ENCODE assay signal across 14 cellular contexts in genomic region chr2:39431592-39432316, GRCh38. TPM values are rescaled to one million over a fixed set of nuclear protein-coding genes. Genes with fewer than 3 reads are reported as not detected.
DNase-seq lines count a peak whose midpoint lies in the region; ATAC-seq, FAIRE-seq and TF ChIP-seq lines count a peak whose summit lies in the region.
"Had no signal": no experiment of that assay in that cellular context is flagged by ENCODE, and none has a peak within 500 bp of the region (broad histone marks: within the 10 kb centered on the region; RNA-seq: fewer than 3 reads in every experiment).

No MANE protein-coding gene starts in this region.

- H3K4me3 ChIP-seq in keratinocyte (ENCODE audit: control insufficient read depth in 2 of 3, extremely low read depth in 1 of 3, insufficient read depth in 2 of 3, low read depth in 1 of 3, low read length in 3 of 3) (peak overlapping the region in 1 of 3 experiments; percentile 2), uterus (no peak overlapping the region)
- H3K4me3 ChIP-seq: adrenal gland had no signal

- no peak overlapping the region for H3K9ac ChIP-seq in keratinocyte (ENCODE audit: control insufficient read depth, extremely low read depth, insufficient read depth, low read length)

- H3K79me2 ChIP-seq in keratinocyte (ENCODE audit: control insufficient read depth, insufficient read depth, low read length) = peaks cover 97% of the 10 kb centered on the region

- H3K9me1 ChIP-seq in keratinocyte (ENCODE audit: control insufficient read depth, extremely low read depth, insufficient read depth, low read length) = no peaks in the 10 kb centered on the region

- peaks cover 83% of the 10 kb centered on the region for H3K4me1 Mint-ChIP-seq in activated naive CD4-positive, alpha-beta T cell treated with anti-CD3 and anti-CD28 coated beads, Interleukin-2, amount 50 U/mL, for 24 hours

- H3K4me1 ChIP-seq in keratinocyte (ENCODE audit: control insufficient read depth, extremely low read depth, insufficient read depth, low read length) (peaks cover 26% of the 10 kb centered on the region), uterus (peaks cover 0 to 10% of the 10 kb centered on the region in 2 donors)

- H3K36me3 ChIP-seq in keratinocyte (ENCODE audit: control insufficient read depth in 2 of 2, extremely low read depth in 1 of 2, insufficient read depth in 2 of 2, low read length in 2 of 2) = no peaks in the 10 kb centered on the region
- H3K36me3 ChIP-seq in uterus = no peaks in the 10 kb centered on the region
- H3K36me3 ChIP-seq: adrenal gland, BE2C had no signal

- TF ChIP-seq CTCF in VCaP (conservative IDR thresholded peaks at IDR 0.05) (no peak), keratinocyte (optimal IDR thresholded peaks at IDR 0.05 in 1 of 3, IDR thresholded peaks at IDR 0.05 in 1 of 3, conservative IDR thresholded peaks at IDR 0.05 in 1 of 3; ENCODE audit: extremely low read depth in 1 of 3, insufficient read depth in 2 of 3, low read length in 3 of 3) (no peak), uterus (IDR thresholded peaks at IDR 0.05) (no peak)

- peaks cover 3% of the 10 kb centered on the region for H3K36me3 Mint-ChIP-seq in activated naive CD4-positive, alpha-beta T cell treated with anti-CD3 and anti-CD28 coated beads, Interleukin-2, amount 50 U/mL, for 24 hours

- no peaks in the 10 kb centered on the region for H3K27me3 Mint-ChIP-seq in activated naive CD4-positive, alpha-beta T cell treated with anti-CD3 and anti-CD28 coated beads, Interleukin-2, amount 50 U/mL, for 24 hours

- H3K4me3 Mint-ChIP-seq in activated naive CD4-positive, alpha-beta T cell treated with anti-CD3 and anti-CD28 coated beads, Interleukin-2, amount 50 U/mL, for 24 hours = no peak overlapping the region

- H3K9me3 ChIP-seq in keratinocyte (ENCODE audit: control insufficient read depth, low read depth, low read length) = no peaks in the 10 kb centered on the region
- H3K9me3 ChIP-seq in uterus = no peaks in the 10 kb centered on the region
- H3K9me3 ChIP-seq: adrenal gland, BE2C had no signal

- no peak for DNase-seq in activated naive CD4-positive, alpha-beta T cell treated with Interleukin-2 at 50 U/mL for 16 hours
- no peak for DNase-seq in keratinocyte (ENCODE audit: low read depth, low spot score)
- DNase-seq in uterus = peak in 1 of 2 donors; percentile 23
- DNase-seq in NCI-H2029 (lab: John Stamatoyannopoulos, UW) = no peak
- DNase-seq in GM19239 (ENCODE audit: insufficient read length, low spot score) = no peak
- DNase-seq: activated CD4-positive, alpha-beta T cell treated with anti-CD3 and anti-CD28 coated beads, Interleukin-2, amount 50 U/mL, for 48 hours; BE2C had no signal

- no peak for TF ChIP-seq POLR2A in uterus (IDR thresholded peaks at IDR 0.05)

- ATAC-seq in GM21423 (IDR thresholded peaks at IDR 0.05; ENCODE audit: unreplicated experiment) = no peak

- peak overlapping the region; percentile 32 for H3K27ac ChIP-seq in VCaP
- H3K27ac ChIP-seq in keratinocyte (ENCODE audit: control insufficient read depth, insufficient read depth, low read length) = peak overlapping the region; percentile 4
- H3K27ac ChIP-seq in uterus = peak overlapping the region; percentile 14 to 20
- H3K27ac ChIP-seq: RWPE1 had no signal

- FAIRE-seq in keratinocyte (lab: Jason Lieb, UNC) (no peak), GM19239 (lab: Jason Lieb, UNC) (no peak)
- FAIRE-seq: endothelial cell of umbilical vein, GM12891 had no signal

- H3K9me3 Mint-ChIP-seq in activated naive CD4-positive, alpha-beta T cell treated with anti-CD3 and anti-CD28 coated beads, Interleukin-2, amount 50 U/mL, for 24 hours = no peaks in the 10 kb centered on the region

- H2AFZ ChIP-seq in keratinocyte (ENCODE audit: control insufficient read depth, low read length) = no peak overlapping the region

- H3K27ac Mint-ChIP-seq in activated naive CD4-positive, alpha-beta T cell treated with anti-CD3 and anti-CD28 coated beads, Interleukin-2, amount 50 U/mL, for 24 hours = peak overlapping the region; percentile 86

- H3K27me3 ChIP-seq in keratinocyte (ENCODE audit: control insufficient read depth, extremely low read depth, insufficient read depth, low read length) (no peaks in the 10 kb centered on the region), uterus (no peaks in the 10 kb centered on the region)
- H3K27me3 ChIP-seq: adrenal gland, BE2C had no signal

- peak overlapping the region; percentile 42 for H3K4me2 ChIP-seq in keratinocyte (ENCODE audit: control insufficient read depth, extremely low read depth, insufficient read depth, low read depth, low read length)

- no peaks in the 10 kb centered on the region for H4K20me1 ChIP-seq in keratinocyte (ENCODE audit: control insufficient read depth, extremely low read depth, insufficient read depth, low read length)

- intact Hi-C loops in uterus (cut with DNase I; ENCODE audit: low total_unique reads) = no loop called here

- dilution Hi-C loops in keratinocyte (cut with MboI; ENCODE audit: extremely low pct_ligation_motif_present, low sequenced_read_pairs) = no loop called here

RNA-seq across cellular contexts. Expression of gene MAP4K3, which starts 5.3 kb away (rescaled TPM):
- 10.3 to 19.4 TPM (median 11.9 TPM) in 3 replicates for polyA plus RNA-seq in keratinocyte
- polyA plus RNA-seq in keratinocyte (2011; ENCODE audit: low read depth) = 36.8 TPM
- polyA plus RNA-seq in keratinocyte (2011; cell fraction: cytosol; rRNA removed) = 6.5 and 14.4 TPM in 2 replicates
- polyA plus RNA-seq in keratinocyte (2011; cell fraction: nucleus; rRNA removed) = 18.7 and 27.0 TPM in 2 replicates
- polyA plus RNA-seq in keratinocyte (2012; ENCODE audit: low replicate concordance) = 8.9 and 12.2 TPM in 2 replicates
- polyA minus RNA-seq in keratinocyte = 3.4 to 25.3 TPM (median 7.4 TPM) in 3 replicates
- polyA minus RNA-seq in keratinocyte (2011; cell fraction: cytosol; rRNA and poly(A)+ RNA removed) = 6.1 TPM
- polyA minus RNA-seq in keratinocyte (2011; cell fraction: nucleus; rRNA and poly(A)+ RNA removed) = 27.2 and 60.7 TPM in 2 replicates
- total RNA-seq in uterus = 100 to 1,000 TPM in 1 of 4 donors, 10 to 100 TPM in 3; 31.5 to 110 (median 72.3) TPM
